18 cellular contexts compared by ENCODE assay signal in the genomic region with DNA sequence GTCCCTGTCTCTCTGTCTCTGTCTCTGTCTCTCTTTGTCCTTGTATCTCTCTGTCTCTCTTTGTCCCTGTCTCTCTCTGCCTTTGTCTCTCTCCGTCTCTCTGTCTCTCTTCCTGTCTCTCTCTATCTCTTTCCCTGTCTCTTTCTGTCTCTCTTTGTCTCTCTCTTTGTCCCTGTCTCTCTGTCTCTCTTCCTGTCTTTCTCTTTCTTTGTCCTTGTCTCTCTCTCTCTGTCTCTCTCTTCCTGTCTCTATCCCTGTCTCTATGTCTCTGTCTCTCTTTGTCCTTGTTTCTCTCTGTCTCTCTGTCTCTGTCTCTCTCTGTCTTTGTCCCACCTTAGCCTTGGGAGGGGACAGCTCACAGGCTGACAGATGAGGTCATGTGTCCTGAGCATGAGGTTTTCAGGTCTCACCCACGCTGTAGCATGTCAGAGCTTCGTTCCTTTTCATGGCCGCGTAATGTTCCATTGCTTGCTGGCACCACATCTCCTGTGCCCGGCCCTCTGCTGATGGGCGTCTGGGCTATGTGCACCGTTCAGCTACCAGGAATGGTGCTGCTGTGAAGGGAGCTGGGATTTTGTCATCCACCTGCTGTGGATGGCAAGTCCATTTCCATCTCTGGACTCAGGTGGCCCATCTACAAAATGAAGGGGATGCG. TPM values are rescaled to one million over a fixed set of nuclear protein-coding genes. Genes with fewer than 3 reads are reported as not detected.
"Had no signal": no experiment of that assay in that cellular context is flagged by ENCODE, and none has a peak within 500 bp of the region (broad histone marks: within the 10 kb centered on the region; RNA-seq: fewer than 3 reads in every experiment).

No MANE protein-coding gene starts in this region.

- H3K36me3 ChIP-seq: pancreas, right lobe of liver had no signal

- DNase-seq: activated CD4-positive, alpha-beta T cell treated with anti-CD3 and anti-CD28 coated beads, Interleukin-2, amount 50 U/mL, for 4 hours; activated effector memory CD4-positive, alpha-beta T cell treated with anti-CD3 and anti-CD28 coated beads, Interleukin-2, amount 50 U/mL, for 16 hours; activated T-cell treated with anti-CD3 and anti-CD28 coated beads, Interleukin-2, amount 50 U/mL, for 72 hours; endodermal cell; foreskin fibroblast; mammary epithelial cell; right lobe of liver; small intestine; stimulated activated CD4-positive, alpha-beta T cell treated with anti-CD3 and anti-CD28 coated beads, Interleukin-4, amount 100 ng/mL, for 24 hours; testis; WERI-Rb-1 had no signal

- H3K27ac ChIP-seq: epithelial cell of prostate, pancreas, right lobe of liver, testis had no signal

- H3K4me1 ChIP-seq: pancreas, right lobe of liver, testis had no signal

- H3K27me3 ChIP-seq: pancreas, right lobe of liver, testis had no signal

- H3K9me3 ChIP-seq: pancreas, right lobe of liver, testis had no signal

- H3K4me1 Mint-ChIP-seq: endodermal cell had no signal

- H3K4me3 Mint-ChIP-seq: activated naive CD4-positive, alpha-beta T cell treated with anti-CD3 and anti-CD28 coated beads, Interleukin-2, amount 50 U/mL, for 24 hours; activated T-cell treated with anti-CD3 and anti-CD28 coated beads, Interleukin-2, amount 50 U/mL, for 72 hours; endodermal cell; stimulated activated effector memory CD8-positive, alpha-beta T cell treated with anti-CD3 and anti-CD28 coated beads, Interleukin-12 subunit alpha, Interleukin-12 subunit beta, amount 100 ng/mL, for 72 hours; type B pancreatic cell had no signal

- H3K4me3 ChIP-seq: pancreas, right lobe of liver, testis had no signal

- H3K27me3 Mint-ChIP-seq: activated naive CD4-positive, alpha-beta T cell treated with anti-CD3 and anti-CD28 coated beads, Interleukin-2, amount 50 U/mL, for 24 hours had no signal

- H3K36me3 Mint-ChIP-seq: activated naive CD4-positive, alpha-beta T cell treated with anti-CD3 and anti-CD28 coated beads, Interleukin-2, amount 50 U/mL, for 24 hours; stimulated activated effector memory CD8-positive, alpha-beta T cell treated with anti-CD3 and anti-CD28 coated beads, Interleukin-12 subunit alpha, Interleukin-12 subunit beta, amount 100 ng/mL, for 72 hours; type B pancreatic cell had no signal

- H3K9me3 Mint-ChIP-seq: activated naive CD4-positive, alpha-beta T cell treated with anti-CD3 and anti-CD28 coated beads, Interleukin-2, amount 50 U/mL, for 24 hours; activated T-cell treated with anti-CD3 and anti-CD28 coated beads, Interleukin-2, amount 50 U/mL, for 72 hours; endodermal cell; type B pancreatic cell had no signal

- H3K27ac Mint-ChIP-seq: activated T-cell treated with anti-CD3 and anti-CD28 coated beads, Interleukin-2, amount 50 U/mL, for 72 hours; endodermal cell; stimulated activated effector memory CD8-positive, alpha-beta T cell treated with anti-CD3 and anti-CD28 coated beads, Interleukin-12 subunit alpha, Interleukin-12 subunit beta, amount 100 ng/mL, for 72 hours had no signal

- ATAC-seq: activated T-cell treated with anti-CD3 and anti-CD28 coated beads, Interleukin-2, amount 50 U/mL, for 72 hours; left lobe of liver; pancreas; right lobe of liver; stimulated activated effector memory CD8-positive, alpha-beta T cell treated with anti-CD3 and anti-CD28 coated beads, Interleukin-12 subunit alpha, Interleukin-12 subunit beta, amount 100 ng/mL, for 72 hours had no signal

RNA-seq across cellular contexts. Expression of a gene that starts 27.6 kb away (rescaled TPM):
- total RNA-seq: mononuclear cell had no signal
